1 cellular context compared by ENCODE assay signal in genomic region chr17:29565643-29566472, GRCh38.
TF ChIP-seq lines count a peak whose summit lies in the region.

No MANE protein-coding gene starts in this region.

TF ChIP-seq in WTC11, 78 proteins besides CTCF, POLR2A, EP300 and RAD21 (continued from another document):
- no peak for TF ChIP-seq ERG (CRISPR knock-in tag; IDR thresholded peaks at IDR 0.05)
- TF ChIP-seq E2F5 (CRISPR knock-in tag; IDR thresholded peaks at IDR 0.05) = no peak
- TF ChIP-seq GABPB1 (CRISPR knock-in tag; IDR thresholded peaks at IDR 0.05) = peak; percentile 42; the same call in 1 of the 2 replicates
- TF ChIP-seq ZBTB21 (CRISPR knock-in tag; IDR thresholded peaks at IDR 0.05; ENCODE audit: borderline replicate concordance) = 0 out of 2 replicates have a peak, but pooled peaks have one; percentile 46
- peak; percentile 42; the same call in 1 of the 2 replicates for TF ChIP-seq FOXP4 (CRISPR knock-in tag; IDR thresholded peaks at IDR 0.05)
- TF ChIP-seq TP53 (CRISPR knock-in tag; IDR thresholded peaks at IDR 0.05) = 0 out of 2 replicates have a peak, but pooled peaks have one; percentile 10
- peak; percentile 68; the same call in 1 of the 2 replicates for TF ChIP-seq FOXP1 (CRISPR knock-in tag; IDR thresholded peaks at IDR 0.05; ENCODE audit: borderline replicate concordance)
- TF ChIP-seq FOXK1 (CRISPR knock-in tag; IDR thresholded peaks at IDR 0.05) = 0 out of 2 replicates have a peak, but pooled peaks have one; percentile 48
- no peak for TF ChIP-seq ZNF317 (CRISPR knock-in tag; IDR thresholded peaks at IDR 0.05; ENCODE audit: borderline replicate concordance, low read depth)
